Comparison of ENCODE assay signal across 1 cellular context in the genomic region with DNA sequence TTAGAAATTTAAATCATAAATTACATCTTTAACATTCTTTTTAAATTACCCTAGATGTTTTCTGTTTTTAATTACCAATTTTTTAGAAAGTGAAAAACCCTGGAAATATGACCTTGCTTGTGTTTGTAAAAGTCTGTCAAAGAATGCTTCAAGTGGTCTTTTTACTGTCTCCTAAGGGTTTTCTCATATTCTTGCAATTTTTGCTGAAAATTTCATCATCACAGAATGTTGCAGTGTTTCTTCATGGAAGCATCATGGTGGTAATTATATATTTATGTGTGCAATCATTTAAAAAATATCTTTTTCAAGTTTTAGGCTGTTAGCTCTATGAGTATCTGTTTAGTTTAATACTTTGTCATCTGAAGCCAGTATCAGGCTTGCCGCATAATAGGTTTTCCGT.
TF ChIP-seq lines count a peak whose summit lies in the region.

No MANE protein-coding gene starts in this region.

TF ChIP-seq in HepG2, 621 proteins besides CTCF, POLR2A, EP300 and RAD21 (continued from another document):
- TF ChIP-seq ZNF879 (CRISPR knock-in tag; IDR thresholded peaks at IDR 0.05) (no peak), KLF13 (CRISPR knock-in tag; IDR thresholded peaks at IDR 0.05) (no peak), NFYB (CRISPR knock-in tag; IDR thresholded peaks at IDR 0.05) (no peak), CENPX (CRISPR knock-in tag; IDR thresholded peaks at IDR 0.05) (no peak), ZNF251 (CRISPR knock-in tag; IDR thresholded peaks at IDR 0.05) (no peak)
